Comparison of ENCODE assay signal across 8 cellular contexts in the genomic region with DNA sequence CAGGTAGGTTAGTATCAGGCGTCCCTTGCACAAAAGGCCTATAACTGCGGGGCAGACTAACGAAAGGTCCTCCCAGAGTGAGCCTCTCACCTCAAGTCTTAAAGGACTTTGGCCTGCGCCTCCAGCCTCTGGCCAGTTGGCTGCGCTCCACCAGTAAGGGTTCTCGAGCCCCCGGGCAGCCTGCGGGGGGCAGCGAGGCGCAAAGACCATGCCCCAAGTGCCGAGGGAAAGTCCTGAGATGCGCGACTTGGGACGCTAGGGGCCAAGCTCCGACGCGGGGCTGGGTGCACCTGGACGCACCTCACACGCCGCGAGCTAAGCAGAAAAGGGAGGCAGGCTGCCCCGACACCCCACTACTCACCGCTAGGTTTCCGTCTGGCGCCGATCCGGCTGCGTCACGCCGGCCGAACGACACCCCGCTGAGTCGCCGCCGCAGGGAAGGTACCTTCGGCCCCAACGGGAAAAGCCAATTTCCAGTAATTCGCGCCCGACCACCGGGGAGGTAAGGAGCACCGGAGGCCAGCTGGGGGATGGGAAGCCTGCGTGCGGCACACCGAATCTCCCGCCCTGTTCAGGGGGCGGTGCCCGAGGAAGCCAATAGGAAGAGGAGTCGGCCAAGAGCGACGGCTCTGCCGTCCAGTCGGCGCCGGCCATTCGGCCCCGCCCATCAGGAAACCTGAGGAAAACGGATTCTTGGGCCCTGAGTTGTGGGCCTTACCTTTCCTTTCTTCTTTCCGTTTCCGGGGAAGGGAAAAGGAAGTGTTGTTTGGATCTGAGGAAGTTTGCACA. TPM values are rescaled to one million over a fixed set of nuclear protein-coding genes. Genes with fewer than 3 reads are reported as not detected.
A peak's percentile ranks its signal among the peaks of the same experiment; 100 is the strongest.
DNase-seq lines count a peak whose midpoint lies in the region; ATAC-seq and TF ChIP-seq lines count a peak whose summit lies in the region.

A gene (minus strand): TSS at position 532 of the 789 bp plus-strand sequence. CDS start 5,537 bp downstream, outside the sequence.

- H3K4me3 ChIP-seq in esophagus (ENCODE audit: low read depth in 1 of 2, low read length in 2 of 2) (peak within 1 kb of the TSS; percentile 83 to 86), mucosa of stomach (ENCODE audit: low read length) (peak within 1 kb of the TSS; percentile 68)

- DNase-seq in DMS79 treated with DMSO at 0.1 percent for 48 hours (lab: John Stamatoyannopoulos, UW), result peak; percentile 95
- DNase-seq in KG1 (lab: John Stamatoyannopoulos, UW), result peak; percentile 88
- DNase-seq in activated T-cell treated with anti-CD3 and anti-CD28 coated beads, Interleukin-2, amount 50 U/mL, for 24 hours, result peak; percentile 96
- DNase-seq in stimulated activated CD8-positive, alpha-beta memory T cell treated with anti-CD3 and anti-CD28 coated beads, Interleukin-7, amount 100 ng/mL, for 1 hour (ENCODE audit: low read depth in 2 of 2), result peak; percentile 84 to 87

- H3K27ac ChIP-seq in esophagus (ENCODE audit: low read depth in 2 of 2, low read length in 1 of 2), result peak within 1 kb of the TSS; percentile 85 to 88

- H3K36me3 ChIP-seq in esophagus (ENCODE audit: control insufficient read depth in 2 of 2, insufficient read depth in 2 of 2, low read length in 1 of 2) (peaks cover 0 to 3% of the 10 kb centered on the region in 2 donors), mucosa of stomach (ENCODE audit: control insufficient read depth, insufficient read depth, low read length) (no peaks in the 10 kb centered on the region)

- H3K9ac ChIP-seq in mucosa of stomach (ENCODE audit: low read length), result peak within 1 kb of the TSS; percentile 87

- H3K9me3 Mint-ChIP-seq in activated T-cell treated with anti-CD3 and anti-CD28 coated beads, Interleukin-2, amount 50 U/mL, for 24 hours, result no peaks in the 10 kb centered on the region

- no peaks in the 10 kb centered on the region for H3K27me3 Mint-ChIP-seq in activated T-cell treated with anti-CD3 and anti-CD28 coated beads, Interleukin-2, amount 50 U/mL, for 24 hours

- peak; percentile 93 for ATAC-seq in GM21723 (IDR thresholded peaks at IDR 0.05; ENCODE audit: unreplicated experiment)

- H3K4me3 Mint-ChIP-seq in activated T-cell treated with anti-CD3 and anti-CD28 coated beads, Interleukin-2, amount 50 U/mL, for 24 hours, result peak within 1 kb of the TSS; percentile 90

- H3K27me3 ChIP-seq in esophagus (ENCODE audit: control insufficient read depth in 1 of 2, insufficient read depth in 2 of 2, low read length in 2 of 2) (no peaks in the 10 kb centered on the region), mucosa of stomach (ENCODE audit: control insufficient read depth, insufficient read depth, low read length) (no peaks in the 10 kb centered on the region)

- peaks cover 61% of the 10 kb centered on the region for H3K36me3 Mint-ChIP-seq in activated T-cell treated with anti-CD3 and anti-CD28 coated beads, Interleukin-2, amount 50 U/mL, for 24 hours (ENCODE audit: low read depth)

- H3K4me1 Mint-ChIP-seq in activated T-cell treated with anti-CD3 and anti-CD28 coated beads, Interleukin-2, amount 50 U/mL, for 24 hours (ENCODE audit: low read depth), result peaks cover 68% of the 10 kb centered on the region

- peak within 1 kb of the TSS; percentile 99 for H3K27ac Mint-ChIP-seq in activated T-cell treated with anti-CD3 and anti-CD28 coated beads, Interleukin-2, amount 50 U/mL, for 24 hours

- WGBS in esophagus, 2 donors, result 0 to 1% methylated on average over 57 to 61 of the region's 61 CpGs

- H3K4me1 ChIP-seq in esophagus (ENCODE audit: control insufficient read depth in 2 of 2, insufficient read depth in 2 of 2, low read length in 1 of 2) (no peaks in the 10 kb centered on the region), mucosa of stomach (ENCODE audit: control insufficient read depth, insufficient read depth, low read length) (peaks cover 15% of the 10 kb centered on the region)

- H3K9me3 ChIP-seq in esophagus (ENCODE audit: control insufficient read depth in 2 of 2, insufficient read depth in 1 of 2, low read depth in 1 of 2, low read length in 1 of 2), result no peaks in the 10 kb centered on the region
- H3K9me3 ChIP-seq in mucosa of stomach (ENCODE audit: control insufficient read depth, low read length), result no peaks in the 10 kb centered on the region

TF ChIP-seq in PFSK-1, 5 proteins besides CTCF, POLR2A, EP300 and RAD21:
- TF ChIP-seq POLR2AphosphoS5 (IDR thresholded peaks at IDR 0.05; ENCODE audit: low read depth, low read length) (peak; percentile 81), TAF1 (IDR thresholded peaks at IDR 0.05; ENCODE audit: borderline replicate concordance, insufficient read depth, low read length) (peak; percentile 63; the same call in 1 of the 2 replicates), SIN3A (IDR thresholded peaks at IDR 0.05; ENCODE audit: borderline replicate concordance, insufficient read depth, low read length) (no peak), FOXP2 (optimal IDR thresholded peaks at IDR 0.05; ENCODE audit: borderline replicate concordance, extremely low read depth, extremely low read length, insufficient read depth) (peak; percentile 31)
- TF ChIP-seq, protein P1, sequence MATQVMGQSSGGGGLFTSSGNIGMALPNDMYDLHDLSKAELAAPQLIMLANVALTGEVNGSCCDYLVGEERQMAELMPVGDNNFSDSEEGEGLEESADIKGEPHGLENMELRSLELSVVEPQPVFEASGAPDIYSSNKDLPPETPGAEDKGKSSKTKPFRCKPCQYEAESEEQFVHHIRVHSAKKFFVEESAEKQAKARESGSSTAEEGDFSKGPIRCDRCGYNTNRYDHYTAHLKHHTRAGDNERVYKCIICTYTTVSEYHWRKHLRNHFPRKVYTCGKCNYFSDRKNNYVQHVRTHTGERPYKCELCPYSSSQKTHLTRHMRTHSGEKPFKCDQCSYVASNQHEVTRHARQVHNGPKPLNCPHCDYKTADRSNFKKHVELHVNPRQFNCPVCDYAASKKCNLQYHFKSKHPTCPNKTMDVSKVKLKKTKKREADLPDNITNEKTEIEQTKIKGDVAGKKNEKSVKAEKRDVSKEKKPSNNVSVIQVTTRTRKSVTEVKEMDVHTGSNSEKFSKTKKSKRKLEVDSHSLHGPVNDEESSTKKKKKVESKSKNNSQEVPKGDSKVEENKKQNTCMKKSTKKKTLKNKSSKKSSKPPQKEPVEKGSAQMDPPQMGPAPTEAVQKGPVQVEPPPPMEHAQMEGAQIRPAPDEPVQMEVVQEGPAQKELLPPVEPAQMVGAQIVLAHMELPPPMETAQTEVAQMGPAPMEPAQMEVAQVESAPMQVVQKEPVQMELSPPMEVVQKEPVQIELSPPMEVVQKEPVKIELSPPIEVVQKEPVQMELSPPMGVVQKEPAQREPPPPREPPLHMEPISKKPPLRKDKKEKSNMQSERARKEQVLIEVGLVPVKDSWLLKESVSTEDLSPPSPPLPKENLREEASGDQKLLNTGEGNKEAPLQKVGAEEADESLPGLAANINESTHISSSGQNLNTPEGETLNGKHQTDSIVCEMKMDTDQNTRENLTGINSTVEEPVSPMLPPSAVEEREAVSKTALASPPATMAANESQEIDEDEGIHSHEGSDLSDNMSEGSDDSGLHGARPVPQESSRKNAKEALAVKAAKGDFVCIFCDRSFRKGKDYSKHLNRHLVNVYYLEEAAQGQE (IDR thresholded peaks at IDR 0.05; ENCODE audit: insufficient read depth in 1 of 2, low read depth in 2 of 2, low read length in 2 of 2), result no peak

RNA-seq across cellular contexts. Expression of the gene that starts here (rescaled TPM):
- polyA plus RNA-seq in PFSK-1 (2012; ENCODE audit: insufficient read length, low read depth), result 6.6 TPM
- 1 to 10 TPM; 6.0 to 7.0 TPM for polyA plus RNA-seq in esophagus

Comparison
In these comparisons a context has a peak if more than half of its experiments do, and no peak if none do; other contexts are left out.
1. Peak in every context shown above with its lines: DNase-seq, ATAC-seq, H3K4me3 ChIP-seq and H3K27ac ChIP-seq.